In genomic region chr6:9405369-9405768, GRCh38 we compare ENCODE assay signal across 12 cellular contexts.
DNase-seq lines count a peak whose midpoint lies in the region; ATAC-seq, FAIRE-seq and TF ChIP-seq lines count a peak whose summit lies in the region.
"Had no signal": no experiment of that assay in that cellular context is flagged by ENCODE, and none has a peak within 500 bp of the region (broad histone marks: within the 10 kb centered on the region; RNA-seq: fewer than 3 reads in every experiment).

No MANE protein-coding gene starts in this region.

- H3K4me3 ChIP-seq in PC-3 (ENCODE audit: low read length) = peak overlapping the region; percentile 38
- no peak overlapping the region for H3K4me3 ChIP-seq in endothelial cell of umbilical vein (replicated peaks in 1 of 3; ENCODE audit: insufficient read depth in 1 of 3, low read depth in 1 of 3, low read length in 3 of 3)
- no peak overlapping the region for H3K4me3 ChIP-seq in trophoblast cell (ENCODE audit: low read depth, low read length)
- H3K4me3 ChIP-seq in sigmoid colon = no peak overlapping the region

- no peak overlapping the region for H3K4ac ChIP-seq in trophoblast cell (ENCODE audit: low read depth, low read length)

- TF ChIP-seq EP300 in sigmoid colon (IDR thresholded peaks at IDR 0.05) = no peak

- no peak overlapping the region for H2BK12ac ChIP-seq in trophoblast cell (ENCODE audit: low read length)

- H3K9me3 ChIP-seq in PC-3 (ENCODE audit: low read length) (no peaks in the 10 kb centered on the region), endothelial cell of umbilical vein (replicated peaks; ENCODE audit: control insufficient read depth, insufficient read depth, low read length) (peaks cover 2% of the 10 kb centered on the region), trophoblast cell (ENCODE audit: insufficient read depth, low read depth, low read length) (no peaks in the 10 kb centered on the region), sigmoid colon (no peaks in the 10 kb centered on the region)

- CTCF ChIA-PET in PC-3 (lab: Charles Lee) (interaction anchor here (0.7 kb wide), 1 partner anchor 112 kb away, joined by 5 read pairs; no protein-coding TSS in a partner anchor), endothelial cell of umbilical vein (lab: Charles Lee) (no interaction called here)

- no peaks in the 10 kb centered on the region for H3K79me1 ChIP-seq in trophoblast cell (ENCODE audit: low read length)

- H2AK5ac ChIP-seq in trophoblast cell (ENCODE audit: low read length) = no peak overlapping the region

- peak overlapping the region; percentile 48 for H2AFZ ChIP-seq in PC-3 (ENCODE audit: low read length)
- no peak overlapping the region for H2AFZ ChIP-seq in endothelial cell of umbilical vein (ENCODE audit: low read depth, low read length)
- H2AFZ ChIP-seq in trophoblast cell (ENCODE audit: insufficient read depth, low read length, poor library complexity) = no peak overlapping the region

- H3K9me1 ChIP-seq in endothelial cell of umbilical vein (replicated peaks; ENCODE audit: control insufficient read depth, extremely low read depth, insufficient read depth, low read length) = no peaks in the 10 kb centered on the region

- no peak overlapping the region for H3K18ac ChIP-seq in trophoblast cell (ENCODE audit: low read length)

- intact Hi-C loops in PC-3 (cut with micrococcal nuclease) = loop anchor here (2.0 to 10.0 kb wide), 4 partner anchors 77 to 423 kb away; no protein-coding TSS in a partner anchor
- intact Hi-C loops in endothelial cell of umbilical vein (cut with micrococcal nuclease) = no loop called here
- intact Hi-C loops in sigmoid colon (cut with DNase I) = no loop called here

- H4K20me1 ChIP-seq in PC-3 (ENCODE audit: low read length) (no peaks in the 10 kb centered on the region), endothelial cell of umbilical vein (replicated peaks; ENCODE audit: control insufficient read depth, extremely low read depth, insufficient read depth, low read length) (no peaks in the 10 kb centered on the region)

- H3K4me1 ChIP-seq in PC-3 (ENCODE audit: insufficient read depth, low read length) (peaks cover 68% of the 10 kb centered on the region), endothelial cell of umbilical vein (ENCODE audit: control insufficient read depth, extremely low read depth, insufficient read depth, low read length) (no peaks in the 10 kb centered on the region), trophoblast cell (ENCODE audit: control insufficient read depth in 1 of 2, insufficient read depth in 2 of 2, low read length in 2 of 2) (peaks cover 0 to 2% of the 10 kb centered on the region in 2 experiments), sigmoid colon (no peaks in the 10 kb centered on the region)

- H3K9ac ChIP-seq in PC-3 (ENCODE audit: low read length) = peak overlapping the region; percentile 79
- H3K9ac ChIP-seq in endothelial cell of umbilical vein (replicated peaks; ENCODE audit: extremely low read depth, insufficient read depth, low read length) = no peak overlapping the region
- no peak overlapping the region for H3K9ac ChIP-seq in trophoblast cell (ENCODE audit: low read length)

- H4K91ac ChIP-seq in trophoblast cell (ENCODE audit: low read depth, low read length) = no peak overlapping the region

- DNase-seq in H4 (ENCODE audit: low spot score) (peak; percentile 80), PC-3 (peak; percentile 95), endothelial cell of umbilical vein (ENCODE audit: low read depth, low spot score) (no peak), trophoblast cell (peak; percentile 6 to 57), sigmoid colon (no peak)
- DNase-seq: amygdala; immature natural killer cell; NCI-H2029 treated with DMSO at 0.1 percent for 48 hours; stimulated activated CD4-positive, alpha-beta T cell treated with anti-CD3 and anti-CD28 coated beads, Interleukin-15, amount 100 ng/mL, for 24 hours had no signal

- no peak overlapping the region for H2BK120ac ChIP-seq in trophoblast cell (ENCODE audit: insufficient read depth, low read length, poor library complexity)

- H4K8ac ChIP-seq in trophoblast cell (ENCODE audit: low read depth, low read length) = no peak overlapping the region

- no peaks in the 10 kb centered on the region for H3K9me2 ChIP-seq in PC-3 (replicated peaks; ENCODE audit: low read length)

- WGBS in trophoblast cell (ENCODE audit: extremely low coverage, insufficient coverage, insufficient read length) = no CpG with 5 or more reads among the region's 6 CpGs
- WGBS in sigmoid colon, 2 donors = 85 to 90% methylated on average over 6 of the region's 6 CpGs

- TF ChIP-seq POLR2A in endothelial cell of umbilical vein (IDR thresholded peaks at IDR 0.05; ENCODE audit: low read depth, low read length) = no peak
- no peak for TF ChIP-seq POLR2A in sigmoid colon (IDR thresholded peaks at IDR 0.05)

- H3K79me2 ChIP-seq in PC-3 (ENCODE audit: low read length) (no peaks in the 10 kb centered on the region), endothelial cell of umbilical vein (ENCODE audit: control insufficient read depth, insufficient read depth, low read length) (no peaks in the 10 kb centered on the region), trophoblast cell (ENCODE audit: control insufficient read depth, insufficient read depth, low read length, poor library complexity) (no peaks in the 10 kb centered on the region)

- TF ChIP-seq CTCF in PC-3 (conservative IDR thresholded peaks at IDR 0.05; ENCODE audit: low read depth, low read length) (no peak), endothelial cell of umbilical vein (IDR thresholded peaks at IDR 0.05; ENCODE audit: extremely low read depth in 1 of 2, insufficient read depth in 1 of 2, low read depth in 1 of 2, low read length in 2 of 2) (no peak), sigmoid colon (IDR thresholded peaks at IDR 0.05) (no peak)

- ATAC-seq in PC-3 (peak; percentile 83), HG02798 (IDR thresholded peaks at IDR 0.05; ENCODE audit: poor library complexity, unreplicated experiment) (no peak), HG02571 (IDR thresholded peaks at IDR 0.05; ENCODE audit: unreplicated experiment) (no peak)

- no peaks in the 10 kb centered on the region for H3K36me3 ChIP-seq in PC-3 (ENCODE audit: low read depth, low read length)
- H3K36me3 ChIP-seq in endothelial cell of umbilical vein (ENCODE audit: control insufficient read depth in 2 of 2, extremely low read depth in 1 of 2, insufficient read depth in 2 of 2, low read length in 2 of 2) = no peaks in the 10 kb centered on the region
- no peaks in the 10 kb centered on the region for H3K36me3 ChIP-seq in trophoblast cell (ENCODE audit: control insufficient read depth in 1 of 2, insufficient read depth in 2 of 2, low read length in 2 of 2)
- no peaks in the 10 kb centered on the region for H3K36me3 ChIP-seq in sigmoid colon

- H3K27me3 ChIP-seq in PC-3 (ENCODE audit: low read length) (no peaks in the 10 kb centered on the region), endothelial cell of umbilical vein (ENCODE audit: control insufficient read depth in 2 of 2, insufficient read depth in 2 of 2, low read length in 2 of 2) (no peaks in the 10 kb centered on the region), trophoblast cell (ENCODE audit: insufficient read depth, low read length) (no peaks in the 10 kb centered on the region), sigmoid colon (no peaks in the 10 kb centered on the region)

- POLR2A ChIA-PET in PC-3 (lab: Charles Lee; ENCODE audit: unreplicated experiment) (interaction anchor here (0.6 to 0.9 kb wide), 2 partner anchors 76 to 1009 kb away, joined by 3 read pairs; no protein-coding TSS in a partner anchor), endothelial cell of umbilical vein (lab: Charles Lee) (no interaction called here)

- no peak overlapping the region for H3K23ac ChIP-seq in trophoblast cell (ENCODE audit: low read length)

- no peak overlapping the region for H3K14ac ChIP-seq in trophoblast cell (ENCODE audit: low read length)

- peaks cover 10% of the 10 kb centered on the region for H3F3A ChIP-seq in PC-3 (ENCODE audit: low read length, unreplicated experiment)

- H3K4me2 ChIP-seq in PC-3 (ENCODE audit: low read length) (peak overlapping the region; percentile 79), endothelial cell of umbilical vein (ENCODE audit: insufficient read depth, low read length) (no peak overlapping the region), trophoblast cell (ENCODE audit: low read length) (no peak overlapping the region)

- no peak for FAIRE-seq in endothelial cell of umbilical vein (lab: Jason Lieb, UNC)
- FAIRE-seq: endometrium had no signal

- H3K27ac ChIP-seq in PC-3 (ENCODE audit: low read length) = peak overlapping the region; percentile 97
- no peak overlapping the region for H3K27ac ChIP-seq in endothelial cell of umbilical vein (ENCODE audit: insufficient read depth, low read depth, low read length)
- no peak overlapping the region for H3K27ac ChIP-seq in trophoblast cell (ENCODE audit: low read depth, low read length)
- no peak overlapping the region for H3K27ac ChIP-seq in sigmoid colon

- no peak overlapping the region for H4K12ac ChIP-seq in trophoblast cell (ENCODE audit: low read depth, low read length)

- BruUV-seq in PC-3 (replicated peaks; lab: Mats Ljungman, UMichigan) (no TSS peak), endothelial cell of umbilical vein (replicated peaks; lab: Mats Ljungman, UMichigan) (no TSS peak)

- dilution Hi-C loops in endothelial cell of umbilical vein (cut with MboI; ENCODE audit: extremely low pct_ligation_motif_present, low sequenced_read_pairs) = no loop called here

- no peak overlapping the region for H2BK5ac ChIP-seq in trophoblast cell (ENCODE audit: low read depth, low read length, poor library complexity)

TF ChIP-seq in endothelial cell of umbilical vein, 7 proteins besides CTCF, POLR2A, EP300 and RAD21:
- TF ChIP-seq FOS (IDR thresholded peaks at IDR 0.05; ENCODE audit: borderline replicate concordance, insufficient read depth, low read length) (no peak), JUN (IDR thresholded peaks at IDR 0.05; ENCODE audit: borderline replicate concordance, insufficient read depth, insufficient read length, low read depth) (peak; percentile 8)
TF ChIP-seq in endothelial cell of umbilical vein: peak in this region for 1.

Comparison
In these comparisons a context has a peak if more than half of its experiments do, and no peak if none do; other contexts are left out.
1. DNase-seq: peak in H4 (single experiment), PC-3 (single experiment) and trophoblast cell (2 of 2); none in endothelial cell of umbilical vein (single experiment) and sigmoid colon (single experiment).